Comparison of ENCODE assay signal across 1 cellular context in genomic region chr18:22219568-22220355, GRCh38.
TF ChIP-seq lines count a peak whose summit lies in the region.

No MANE protein-coding gene starts in this region.

TF ChIP-seq in GM23338, 12 proteins besides CTCF, POLR2A, EP300 and RAD21 (continued from another document):
- no peak for TF ChIP-seq ZNF462 (CRISPR knock-in tag; IDR thresholded peaks at IDR 0.05)
- no peak for TF ChIP-seq ZNF331 (CRISPR knock-in tag; IDR thresholded peaks at IDR 0.05; ENCODE audit: low read depth)
- no peak for TF ChIP-seq ZNF114 (CRISPR knock-in tag; IDR thresholded peaks at IDR 0.05)
- no peak for TF ChIP-seq JUNB (IDR thresholded peaks at IDR 0.05; ENCODE audit: unreplicated experiment)
- TF ChIP-seq CREB1 (CRISPR knock-in tag; IDR thresholded peaks at IDR 0.05; ENCODE audit: low read depth), result no peak
- TF ChIP-seq POLR2AphosphoS5 (IDR thresholded peaks at IDR 0.05; ENCODE audit: low read depth), result no peak
- TF ChIP-seq REST (IDR thresholded peaks at IDR 0.05; ENCODE audit: unreplicated experiment), result no peak
- TF ChIP-seq EZH2 (IDR thresholded peaks at IDR 0.05; ENCODE audit: low read depth, unreplicated experiment), result no peak
- TF ChIP-seq NANOG (IDR thresholded peaks at IDR 0.05; ENCODE audit: borderline replicate concordance), result no peak
- no peak for TF ChIP-seq EZH2phosphoT487 (IDR thresholded peaks at IDR 0.05; ENCODE audit: unreplicated experiment)
- TF ChIP-seq STAT1 (IDR thresholded peaks at IDR 0.05; ENCODE audit: unreplicated experiment), result no peak
